In genomic region chr17:57443781-57444180, GRCh38 we compare ENCODE assay signal across 1 cellular context.
TF ChIP-seq lines count a peak whose summit lies in the region.

No MANE protein-coding gene starts in this region.

TF ChIP-seq in A549, 52 proteins besides CTCF, POLR2A, EP300 and RAD21 (continued from another document):
- no peak for TF ChIP-seq REST (IDR thresholded peaks at IDR 0.05)
- TF ChIP-seq E2F6 (IDR thresholded peaks at IDR 0.05; ENCODE audit: borderline replicate concordance, low read depth), result no peak
- no peak for TF ChIP-seq HOXA7 (CRISPR knock-in tag; IDR thresholded peaks at IDR 0.05)
- no peak for TF ChIP-seq TFCP2L1 (CRISPR knock-in tag; IDR thresholded peaks at IDR 0.05)
- TF ChIP-seq HMGXB4 (CRISPR knock-in tag; IDR thresholded peaks at IDR 0.05; ENCODE audit: borderline replicate concordance), result no peak
- TF ChIP-seq SMC3 (IDR thresholded peaks at IDR 0.05), result no peak
- no peak for TF ChIP-seq NFE2L2 (conservative IDR thresholded peaks at IDR 0.05; ENCODE audit: low read length)
- no peak for TF ChIP-seq RCOR1 (IDR thresholded peaks at IDR 0.05; ENCODE audit: low read depth, low read length)
- TF ChIP-seq POLR2AphosphoS2 (conservative IDR thresholded peaks at IDR 0.05; ENCODE audit: low read length), result no peak
- TF ChIP-seq ZFP36 (IDR thresholded peaks at IDR 0.05; ENCODE audit: borderline replicate concordance, partially characterized antibody), result no peak
